ENCODE assay signal across 17 cellular contexts in the genomic region with DNA sequence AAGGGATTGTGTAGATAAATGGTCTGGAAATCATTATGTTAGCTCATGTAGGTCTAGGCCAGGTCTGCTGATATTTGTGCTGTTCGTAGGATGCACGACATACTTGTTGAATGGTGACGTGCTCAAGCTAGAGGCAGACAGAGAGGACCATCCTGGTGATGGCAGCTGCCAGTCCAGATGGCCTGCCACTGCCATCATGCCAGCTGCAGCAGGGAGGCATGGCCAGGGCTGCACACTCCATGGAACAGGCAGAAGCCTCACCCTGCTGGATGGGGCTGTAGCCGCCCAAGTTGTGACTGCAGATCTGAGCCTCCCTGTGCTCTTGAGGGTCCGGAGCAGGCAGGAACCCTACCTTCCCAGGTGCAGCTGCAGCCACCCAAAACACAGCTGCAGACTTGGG.
"Had no signal": no experiment of that assay in that cellular context is flagged by ENCODE, and none has a peak within 500 bp of the region (broad histone marks: within the 10 kb centered on the region; RNA-seq: fewer than 3 reads in every experiment).

No MANE protein-coding gene starts in this region.

- H3K4me3 ChIP-seq: heart left ventricle, left ventricle myocardium inferior, pancreas, right atrium auricular region, SK-N-MC, smooth muscle cell had no signal

- DNase-seq: activated CD4-positive, alpha-beta T cell treated with anti-CD3 and anti-CD28 coated beads for 48 hours; activated naive CD4-positive, alpha-beta T cell treated with anti-CD3 and anti-CD28 coated beads, Interleukin-2, amount 50 U/mL, for 16 hours; brain microvascular endothelial cell; foreskin keratinocyte; heart left ventricle; left ventricle myocardium inferior; mesenchymal stem cell had no signal

- H3K4me1 ChIP-seq: foreskin keratinocyte, left ventricle myocardium inferior, pancreas, right atrium auricular region had no signal

- H3K9me3 ChIP-seq: heart left ventricle, left ventricle myocardium inferior, pancreas, right atrium auricular region had no signal

- H3K4me3 Mint-ChIP-seq: nephron; stimulated activated effector memory CD8-positive, alpha-beta T cell treated with anti-CD3 and anti-CD28 coated beads, Interleukin-12 subunit alpha, Interleukin-12 subunit beta, amount 100 ng/mL, for 72 hours; type B pancreatic cell; WTC11 had no signal

- ATAC-seq: foreskin keratinocyte; heart left ventricle; pancreas; stimulated activated effector memory CD8-positive, alpha-beta T cell treated with anti-CD3 and anti-CD28 coated beads, Interleukin-12 subunit alpha, Interleukin-12 subunit beta, amount 100 ng/mL, for 72 hours; WTC11 had no signal

- H3K36me3 Mint-ChIP-seq: stimulated activated effector memory CD8-positive, alpha-beta T cell treated with anti-CD3 and anti-CD28 coated beads, Interleukin-12 subunit alpha, Interleukin-12 subunit beta, amount 100 ng/mL, for 72 hours had no signal

- H3K27ac Mint-ChIP-seq: stimulated activated effector memory CD8-positive, alpha-beta T cell treated with anti-CD3 and anti-CD28 coated beads, Interleukin-12 subunit alpha, Interleukin-12 subunit beta, amount 100 ng/mL, for 72 hours; type B pancreatic cell; WTC11 had no signal

- H3K4me2 ChIP-seq: smooth muscle cell had no signal

- FAIRE-seq: endothelial cell of umbilical vein, keratinocyte, pancreas had no signal

- H3K4me1 Mint-ChIP-seq: WTC11 had no signal

- H3K36me3 ChIP-seq: brain microvascular endothelial cell, pancreas had no signal

- H3K27me3 ChIP-seq: foreskin keratinocyte, heart left ventricle, pancreas, right atrium auricular region had no signal

- H3K27ac ChIP-seq: brain microvascular endothelial cell, foreskin keratinocyte, heart left ventricle, left ventricle myocardium inferior, pancreas, right atrium auricular region, SK-N-MC had no signal

- H3K9me3 Mint-ChIP-seq: nephron; stimulated activated effector memory CD8-positive, alpha-beta T cell treated with anti-CD3 and anti-CD28 coated beads, Interleukin-12 subunit alpha, Interleukin-12 subunit beta, amount 100 ng/mL, for 72 hours; type B pancreatic cell; WTC11 had no signal

- H3K27me3 Mint-ChIP-seq: type B pancreatic cell had no signal
